In genomic region chr17:8138672-8139371, GRCh38 we compare ENCODE assay signal across 8 cellular contexts. TPM values are rescaled to one million over a fixed set of nuclear protein-coding genes. Genes with fewer than 3 reads are reported as not detected.
DNase-seq lines count a peak whose midpoint lies in the region; ATAC-seq and TF ChIP-seq lines count a peak whose summit lies in the region.

No MANE protein-coding gene starts in this region.

- intact Hi-C loops in colonic mucosa (cut with DNase I), result no loop called here

- H3K9me3 ChIP-seq in BE2C (no peaks in the 10 kb centered on the region), colonic mucosa (no peaks in the 10 kb centered on the region)

- no peaks in the 10 kb centered on the region for H3K27me3 ChIP-seq in BE2C
- no peaks in the 10 kb centered on the region for H3K27me3 ChIP-seq in colonic mucosa

- H3K36me3 ChIP-seq in BE2C (no peaks in the 10 kb centered on the region; the same call in none of the 2 replicates), colonic mucosa (peaks cover 4% of the 10 kb centered on the region)

- peak; percentile 86 for DNase-seq in BE2C
- peak; percentile 88 for DNase-seq in GM19238 (ENCODE audit: insufficient read length, low spot score)
- peak; percentile 97 for DNase-seq in NCI-H510A treated with DMSO at 0.1 percent for 48 hours (lab: John Stamatoyannopoulos, UW)
- DNase-seq in activated CD4-positive, alpha-beta T cell treated with anti-CD3 and anti-CD28 coated beads for 4 hours, result peak; percentile 92
- DNase-seq in colonic mucosa, result peak; percentile 96
- peak; percentile 99 for DNase-seq in left kidney (ENCODE audit: low read depth, low spot score)
- peak; percentile 98 for DNase-seq in stimulated activated CD4-positive, alpha-beta T cell treated with anti-CD3 and anti-CD28 coated beads, Interleukin-1b, Interleukin-23, amount 100 ng/mL, for 48 hours

- TF ChIP-seq CTCF in BE2C (IDR thresholded peaks at IDR 0.05; ENCODE audit: low read depth, low read length) (peak; percentile 73), colonic mucosa (IDR thresholded peaks at IDR 0.05) (peak; percentile 86)

- H3K9ac ChIP-seq in colonic mucosa (ENCODE audit: low read depth in 2 of 2, low read length in 2 of 2), result peak overlapping the region; percentile 51 to 84

- peak; percentile 80 for ATAC-seq in HG03439 (IDR thresholded peaks at IDR 0.05; ENCODE audit: unreplicated experiment)

- H3K27ac ChIP-seq in colonic mucosa, result peak overlapping the region; percentile 78

- peak overlapping the region; percentile 65 for H3K4me3 ChIP-seq in BE2C (ENCODE audit: low read depth, low read length)
- H3K4me3 ChIP-seq in colonic mucosa, result peak overlapping the region; percentile 7

- H3K4me1 ChIP-seq in BE2C (no peaks in the 10 kb centered on the region), colonic mucosa (no peaks in the 10 kb centered on the region)

RNA-seq across cellular contexts. Expression of gene PER1, which starts 13.4 kb away (rescaled TPM):
- 44.7 TPM for polyA plus RNA-seq in BE2C (2012; ENCODE audit: insufficient read depth, insufficient read length, low read depth)
- 10 to 100 TPM; 19.7 to 43.6 TPM for total RNA-seq in colonic mucosa

RNA-seq across cellular contexts. Expression of gene HES7, which starts 14.9 kb away (rescaled TPM):
- polyA plus RNA-seq in BE2C (2012; ENCODE audit: insufficient read depth, insufficient read length, low read depth), result 4.2 TPM
- total RNA-seq in colonic mucosa, result not detected

RNA-seq across cellular contexts. Expression of gene ALOXE3, which starts 20.5 kb away (rescaled TPM):
- not detected for polyA plus RNA-seq in BE2C (2012; ENCODE audit: insufficient read depth, insufficient read length, low read depth)
- total RNA-seq in colonic mucosa, result not detected

RNA-seq across cellular contexts. Expression of gene VAMP2, which starts 23.9 kb away (rescaled TPM):
- polyA plus RNA-seq in BE2C (2012; ENCODE audit: insufficient read depth, insufficient read length, low read depth), result 31.2 TPM
- total RNA-seq in colonic mucosa, result 10 to 100 TPM; 34.0 to 38.8 TPM

RNA-seq across cellular contexts. Expression of gene TMEM107, which starts 37.4 kb away (rescaled TPM):
- 1.5 TPM for polyA plus RNA-seq in BE2C (2012; ENCODE audit: insufficient read depth, insufficient read length, low read depth)
- total RNA-seq in colonic mucosa, result 10 to 100 TPM; 13.2 to 17.0 TPM

Comparison
In these comparisons a context has a peak if more than half of its experiments do, and no peak if none do; other contexts are left out.
1. Peak in every context shown above with its lines: DNase-seq, ATAC-seq, H3K4me3 ChIP-seq and H3K27ac ChIP-seq.